ENCODE assay signal across 26 cellular contexts in the genomic region with DNA sequence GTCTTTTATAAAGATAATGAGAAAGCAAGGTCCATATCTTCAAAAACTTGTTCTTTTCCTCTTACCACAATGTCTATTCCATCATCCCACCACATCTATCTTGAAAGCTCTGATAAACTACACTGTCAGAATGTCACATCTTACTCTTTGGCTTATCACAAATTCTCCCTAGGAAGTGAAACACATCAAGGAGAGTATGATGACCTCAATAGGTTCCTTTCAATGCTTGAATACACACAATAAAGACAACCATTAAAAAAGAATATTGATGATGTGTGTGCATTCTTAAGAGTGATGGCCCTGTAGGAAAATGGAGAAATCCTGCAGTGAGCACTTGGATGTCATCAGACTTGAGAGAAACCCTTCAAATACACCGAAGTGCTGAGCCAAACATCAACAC.
"Had no signal": no experiment of that assay in that cellular context is flagged by ENCODE, and none has a peak within 500 bp of the region (broad histone marks: within the 10 kb centered on the region; RNA-seq: fewer than 3 reads in every experiment).

No MANE protein-coding gene starts in this region.

- H3K4me3 ChIP-seq: neural progenitor cell, ovary, psoas muscle, right lobe of liver, sigmoid colon, stomach, thoracic aorta, thyroid gland, tibial nerve, upper lobe of left lung, vagina had no signal

- H3K9me3 ChIP-seq: ovary, psoas muscle, right lobe of liver, sigmoid colon, stomach, thoracic aorta, thyroid gland, tibial nerve, upper lobe of left lung, vagina had no signal

- H3K27ac ChIP-seq: neural progenitor cell, ovary, parathyroid adenoma, psoas muscle, right lobe of liver, sigmoid colon, stomach, thoracic aorta, thyroid gland, tibial nerve, upper lobe of left lung, vagina had no signal

- H3K27me3 ChIP-seq: neural progenitor cell, ovary, right lobe of liver, sigmoid colon, stomach, thyroid gland, tibial nerve, upper lobe of left lung, vagina had no signal

- DNase-seq: nephron progenitor cell; occipital lobe; ovary; posterior cingulate gyrus; psoas muscle; right cardiac atrium; right lobe of liver; sigmoid colon; small intestine; stimulated activated CD4-positive, alpha-beta T cell treated with anti-CD3 and anti-CD28 coated beads, Interleukin-15, amount 100 ng/mL, for 24 hours; stimulated activated CD4-positive, alpha-beta T cell treated with anti-CD3 and anti-CD28 coated beads, Interleukin-2, amount 100 ng/mL, for 24 hours; stimulated activated CD4-positive, alpha-beta T cell treated with anti-CD3 and anti-CD28 coated beads, Interleukin-2, amount 100 ng/mL, for 48 hours; stimulated activated CD4-positive, alpha-beta T cell treated with anti-CD3 and anti-CD28 coated beads, Interleukin-4, amount 100 ng/mL, for 24 hours; stimulated activated naive B cell treated with anti-CD40 and anti-IgM and Interleukin-4, amounts not matched to agents 10 μg/mL and 1 μg/mL and 100 μg/mL, for 72 hours; stimulated activated naive CD4-positive, alpha-beta T cell treated with Interleukin-2 at 50 U/mL for 16 hours; stomach; thyroid gland; trophoblast cell; upper lobe of left lung had no signal

- H3K36me3 ChIP-seq: neural progenitor cell, ovary, right lobe of liver, sigmoid colon, stomach, thoracic aorta, thyroid gland, tibial nerve, upper lobe of left lung, vagina had no signal

- ATAC-seq: natural killer cell treated with Interleukin-12 subunit alpha and Interleukin-12 subunit beta and Interleukin-15 and Interleukin-18, amount 100 ng/mL, for 72 hours; psoas muscle; right cardiac atrium; right lobe of liver; stimulated activated effector memory CD8-positive, alpha-beta T cell treated with anti-CD3 and anti-CD28 coated beads, Interleukin-12 subunit alpha, Interleukin-12 subunit beta, amount 100 ng/mL, for 72 hours; stimulated activated naive B cell treated with anti-CD40 and anti-IgM and Interleukin-4, amounts not matched to agents 10 μg/mL and 1 μg/mL and 100 μg/mL, for 72 hours had no signal

- H3K9ac ChIP-seq: neural progenitor cell, parathyroid adenoma had no signal

- H3K4me2 ChIP-seq: neural progenitor cell had no signal

- H3K79me2 ChIP-seq: parathyroid adenoma had no signal

- H3K4me1 ChIP-seq: psoas muscle, right lobe of liver, sigmoid colon, stomach, thyroid gland, tibial nerve, upper lobe of left lung, vagina had no signal
